ENCODE assay signal across 8 cellular contexts in the genomic region with DNA sequence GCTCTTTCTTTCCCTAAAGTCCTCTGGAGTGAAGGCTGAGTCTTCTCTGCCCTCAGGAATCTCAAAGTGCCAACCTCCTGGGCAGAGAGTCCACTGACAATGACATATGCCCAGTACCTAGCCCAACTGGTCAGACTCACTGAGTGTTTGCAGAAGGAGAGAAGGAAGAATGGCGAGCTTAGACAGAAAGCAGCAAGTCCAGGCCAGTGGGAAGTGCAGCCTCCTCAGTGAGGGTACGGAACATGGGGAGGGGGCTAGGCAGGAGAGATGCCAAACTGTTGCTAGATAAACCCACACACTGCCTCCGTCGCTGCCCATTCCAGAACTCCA. TPM values are rescaled to one million over a fixed set of nuclear protein-coding genes. Genes with fewer than 3 reads are reported as not detected.
DNase-seq lines count a peak whose midpoint lies in the region; ATAC-seq lines count a peak whose summit lies in the region.

No MANE protein-coding gene starts in this region.

- CTCF ChIA-PET in activated CD8-positive, alpha-beta T cell treated with anti-CD3 and anti-CD28 coated beads, Interleukin-2, amount 10 ng/mL, durations not matched to agents 7 days and 5 days (lab: Charles Lee) = interaction anchor here (0.9 to 2.5 kb wide), 9 partner anchors 9 to 196 kb away, joined by 3 to 17 read pairs (median 6); a partner anchor contains a TSS

- H3K9me3 Mint-ChIP-seq in activated CD8-positive, alpha-beta T cell treated with anti-CD3 and anti-CD28 coated beads, Interleukin-2, amount 10 ng/mL, durations not matched to agents 7 days and 5 days (ENCODE audit: insufficient read depth) = no peaks in the 10 kb centered on the region
- H3K9me3 Mint-ChIP-seq in immature natural killer cell = no peaks in the 10 kb centered on the region

- H3K27me3 Mint-ChIP-seq in activated CD8-positive, alpha-beta T cell treated with anti-CD3 and anti-CD28 coated beads, Interleukin-2, amount 10 ng/mL, durations not matched to agents 7 days and 5 days (ENCODE audit: low read depth) = no peaks in the 10 kb centered on the region
- peaks cover 3 to 5% (median 4%) of the 10 kb centered on the region in 3 donors for H3K27me3 Mint-ChIP-seq in immature natural killer cell (ENCODE audit: low read depth in 3 of 3)

- H3K4me1 Mint-ChIP-seq in activated CD8-positive, alpha-beta T cell treated with anti-CD3 and anti-CD28 coated beads, Interleukin-2, amount 10 ng/mL, durations not matched to agents 7 days and 5 days (ENCODE audit: low read depth) = peaks cover 30% of the 10 kb centered on the region
- peaks cover 19 to 24% of the 10 kb centered on the region in 2 donors for H3K4me1 Mint-ChIP-seq in immature natural killer cell

- H3K27ac Mint-ChIP-seq in activated CD8-positive, alpha-beta T cell treated with anti-CD3 and anti-CD28 coated beads, Interleukin-2, amount 10 ng/mL, durations not matched to agents 7 days and 5 days = peak overlapping the region; percentile 98
- H3K27ac Mint-ChIP-seq in immature natural killer cell = peak overlapping the region; percentile 84 to 98 (median 96)

- peak overlapping the region; percentile 85 for H3K27ac ChIP-seq in substantia nigra (ENCODE audit: low read depth, low read length, poor library complexity, severe bottlenecking)

- DNase-seq in NCI-H1417 (lab: John Stamatoyannopoulos, UW) = peak in 2 of 3 experiments; percentile 35 to 49
- DNase-seq in NCI-H1417 treated with DMSO at 0.1 percent for 48 hours (lab: John Stamatoyannopoulos, UW) = no peak
- no peak for DNase-seq in activated CD8-positive, alpha-beta T cell treated with anti-CD3 and anti-CD28 coated beads, Interleukin-2, amount 10 ng/mL, durations not matched to agents 7 days and 5 days
- no peak for DNase-seq in immature natural killer cell
- DNase-seq in substantia nigra (lab: John Stamatoyannopoulos, UW) = no peak
- no peak for DNase-seq in hepatic stellate cell (ENCODE audit: low spot score)

- ATAC-seq in activated CD8-positive, alpha-beta T cell treated with anti-CD3 and anti-CD28 coated beads, Interleukin-2, amount 10 ng/mL, durations not matched to agents 7 days and 5 days = no peak
- ATAC-seq in HG03159 (IDR thresholded peaks at IDR 0.05; ENCODE audit: unreplicated experiment) (no peak), HG02678 (IDR thresholded peaks at IDR 0.05; ENCODE audit: unreplicated experiment) (no peak)

- POLR2A ChIA-PET in activated CD8-positive, alpha-beta T cell treated with anti-CD3 and anti-CD28 coated beads, Interleukin-2, amount 10 ng/mL, durations not matched to agents 7 days and 5 days (lab: Charles Lee) = interaction anchor here (0.8 to 2.9 kb wide), 14 partner anchors 10 to 207 kb away, joined by 3 to 18 read pairs (median 4); a partner anchor contains a TSS

- peaks cover 29% of the 10 kb centered on the region for H3K36me3 Mint-ChIP-seq in activated CD8-positive, alpha-beta T cell treated with anti-CD3 and anti-CD28 coated beads, Interleukin-2, amount 10 ng/mL, durations not matched to agents 7 days and 5 days (ENCODE audit: low read depth)
- H3K36me3 Mint-ChIP-seq in immature natural killer cell = peaks cover 8 to 14% (median 8%) of the 10 kb centered on the region in 3 donors

- H3K4me3 Mint-ChIP-seq in activated CD8-positive, alpha-beta T cell treated with anti-CD3 and anti-CD28 coated beads, Interleukin-2, amount 10 ng/mL, durations not matched to agents 7 days and 5 days = peak overlapping the region; percentile 97
- peak overlapping the region; percentile 89 to 97 (median 93) for H3K4me3 Mint-ChIP-seq in immature natural killer cell

RNA-seq across cellular contexts. Expression of a gene that starts 0.7 kb away (rescaled TPM):
- total RNA-seq in activated CD8-positive, alpha-beta T cell treated with anti-CD3 and anti-CD28 coated beads, Interleukin-2, amount 10 ng/mL, durations not matched to agents 7 days and 5 days = 100 to 1,000 TPM; 126 to 129 TPM
- polyA plus RNA-seq in immature natural killer cell = 10 to 100 TPM; 37.2 to 78.9 (median 56.9) TPM

RNA-seq across cellular contexts. Expression of a gene that starts 23.9 kb away (rescaled TPM):
- under 1 TPM; 0.18 to 0.34 TPM for total RNA-seq in activated CD8-positive, alpha-beta T cell treated with anti-CD3 and anti-CD28 coated beads, Interleukin-2, amount 10 ng/mL, durations not matched to agents 7 days and 5 days
- polyA plus RNA-seq in immature natural killer cell = under 1 TPM in 2 of 3 donors, not detected in 1; 0.59 to 0.60 TPM

RNA-seq across cellular contexts. Expression of a gene that starts 28.3 kb away (rescaled TPM):
- under 1 TPM in 1 of 2 experiments, not detected in 1; 0.18 TPM for total RNA-seq in activated CD8-positive, alpha-beta T cell treated with anti-CD3 and anti-CD28 coated beads, Interleukin-2, amount 10 ng/mL, durations not matched to agents 7 days and 5 days
- under 1 TPM in 1 of 3 donors, not detected in 2; 0.18 TPM for polyA plus RNA-seq in immature natural killer cell

RNA-seq across cellular contexts. Expression of a gene that starts 30.6 kb away (rescaled TPM):
- total RNA-seq in activated CD8-positive, alpha-beta T cell treated with anti-CD3 and anti-CD28 coated beads, Interleukin-2, amount 10 ng/mL, durations not matched to agents 7 days and 5 days = 10 to 100 TPM; 85.1 to 86.0 TPM
- 10 to 100 TPM; 30.1 to 62.6 (median 61.0) TPM for polyA plus RNA-seq in immature natural killer cell

RNA-seq across cellular contexts. Expression of a gene that starts 38.1 kb away (rescaled TPM):
- total RNA-seq in activated CD8-positive, alpha-beta T cell treated with anti-CD3 and anti-CD28 coated beads, Interleukin-2, amount 10 ng/mL, durations not matched to agents 7 days and 5 days = 1 to 10 TPM; 8.7 to 9.1 TPM
- polyA plus RNA-seq in immature natural killer cell = not detected

Comparison
In these comparisons a context has a peak if more than half of its experiments do, and no peak if none do; other contexts are left out.
1. DNase-seq: peak in NCI-H1417 (2 of 3); none in NCI-H1417 treated with DMSO at 0.1 percent for 48 hours (single experiment), activated CD8-positive, alpha-beta T cell treated with anti-CD3 and anti-CD28 coated beads, Interleukin-2, amount 10 ng/mL, durations not matched to agents 7 days and 5 days (single experiment), immature natural killer cell (0 of 3), substantia nigra (0 of 49) and hepatic stellate cell (single experiment).